In genomic region chr13:30032263-30032662, GRCh38 we compare ENCODE assay signal across 1 cellular context.
TF ChIP-seq lines count a peak whose summit lies in the region.

No MANE protein-coding gene starts in this region.

TF ChIP-seq in IMR-90, 13 proteins besides CTCF, POLR2A, EP300 and RAD21:
- TF ChIP-seq MAZ (IDR thresholded peaks at IDR 0.05; ENCODE audit: borderline replicate concordance, low read depth, low read length) (no peak), SMC3 (IDR thresholded peaks at IDR 0.05; ENCODE audit: low read depth, low read length) (no peak), RFX5 (IDR thresholded peaks at IDR 0.05; ENCODE audit: low read depth, low read length) (no peak), BHLHE40 (IDR thresholded peaks at IDR 0.05; ENCODE audit: low read depth, low read length) (no peak), FOS (IDR thresholded peaks at IDR 0.05; ENCODE audit: low read depth, low read length) (no peak), CHD1 (IDR thresholded peaks at IDR 0.05; ENCODE audit: low read depth, low read length) (no peak), MAFK (IDR thresholded peaks at IDR 0.05; ENCODE audit: low read depth, low read length) (no peak), MXI1 (IDR thresholded peaks at IDR 0.05; ENCODE audit: borderline replicate concordance, low read depth, low read length) (no peak), RCOR1 (IDR thresholded peaks at IDR 0.05; ENCODE audit: insufficient replicate concordance, low read length) (no peak), CEBPB (IDR thresholded peaks at IDR 0.05; ENCODE audit: low read depth, low read length) (no peak), NFE2L2 (IDR thresholded peaks at IDR 0.05; ENCODE audit: low read depth, low read length) (no peak), USF2 (IDR thresholded peaks at IDR 0.05; ENCODE audit: low read depth, low read length) (no peak)
- TF ChIP-seq, protein P1, sequence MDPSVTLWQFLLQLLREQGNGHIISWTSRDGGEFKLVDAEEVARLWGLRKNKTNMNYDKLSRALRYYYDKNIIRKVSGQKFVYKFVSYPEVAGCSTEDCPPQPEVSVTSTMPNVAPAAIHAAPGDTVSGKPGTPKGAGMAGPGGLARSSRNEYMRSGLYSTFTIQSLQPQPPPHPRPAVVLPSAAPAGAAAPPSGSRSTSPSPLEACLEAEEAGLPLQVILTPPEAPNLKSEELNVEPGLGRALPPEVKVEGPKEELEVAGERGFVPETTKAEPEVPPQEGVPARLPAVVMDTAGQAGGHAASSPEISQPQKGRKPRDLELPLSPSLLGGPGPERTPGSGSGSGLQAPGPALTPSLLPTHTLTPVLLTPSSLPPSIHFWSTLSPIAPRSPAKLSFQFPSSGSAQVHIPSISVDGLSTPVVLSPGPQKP (IDR thresholded peaks at IDR 0.05; ENCODE audit: borderline replicate concordance, low read depth, low read length): no peak
